In the genomic region with DNA sequence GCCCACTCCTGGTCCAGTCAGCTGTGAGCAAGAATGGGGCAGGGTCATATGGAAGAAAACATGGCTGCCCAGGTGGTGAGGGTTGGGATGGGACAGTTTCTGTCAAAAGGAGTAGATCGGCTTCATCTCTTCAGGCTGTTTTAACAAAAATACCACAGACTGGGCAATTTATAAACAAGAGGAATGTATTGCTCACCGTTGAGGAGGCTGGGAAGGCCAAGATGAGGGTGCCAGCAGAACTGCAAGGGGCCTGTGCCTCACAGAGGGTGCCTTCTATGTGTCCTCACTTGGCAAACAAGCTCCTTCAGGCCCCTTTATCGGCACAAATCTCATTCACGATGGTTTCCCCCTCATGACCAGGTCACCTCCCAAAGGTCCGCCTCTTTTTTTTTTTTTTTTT, we compare ENCODE assay signal across 22 cellular contexts.
"Had no signal": no experiment of that assay in that cellular context is flagged by ENCODE, and none has a peak within 500 bp of the region (broad histone marks: within the 10 kb centered on the region; RNA-seq: fewer than 3 reads in every experiment).

No MANE protein-coding gene starts in this region.

- H3K36me3 ChIP-seq: transverse colon had no signal

- ATAC-seq: activated naive CD4-positive, alpha-beta T cell treated with anti-CD3 and anti-CD28 coated beads, Interleukin-2, amount 50 U/mL, for 72 hours; activated T-cell treated with anti-CD3 and anti-CD28 coated beads, Interleukin-2, amount 50 U/mL, for 72 hours; foreskin keratinocyte; natural killer cell treated with Interleukin-12 subunit alpha and Interleukin-12 subunit beta and Interleukin-15 and Interleukin-18, amount 100 ng/mL, for 72 hours; psoas muscle; right cardiac atrium; stimulated activated naive CD8-positive, alpha-beta T cell treated with anti-CD3 and anti-CD28 coated beads, Interleukin-15, Interleukin-2, amounts not matched to agents 100 U/mL and 50 U/mL, for 24 hours had no signal

- H3K36me3 Mint-ChIP-seq: activated naive CD4-positive, alpha-beta T cell treated with anti-CD3 and anti-CD28 coated beads, Interleukin-2, amount 50 U/mL, for 72 hours; natural killer cell treated with Interleukin-12 subunit alpha and Interleukin-12 subunit beta and Interleukin-15 and Interleukin-18, amount 100 ng/mL, for 72 hours had no signal

- H3K27me3 ChIP-seq: adrenal gland, cardiac muscle cell, foreskin keratinocyte, transverse colon, vagina had no signal

- H3K27ac ChIP-seq: cardiac muscle cell, foreskin keratinocyte, psoas muscle, transverse colon, vagina, WERI-Rb-1 had no signal

- DNase-seq: activated CD4-positive, alpha-beta T cell treated with anti-CD3 and anti-CD28 coated beads for 1 hour; activated CD4-positive, alpha-beta T cell treated with anti-CD3 and anti-CD28 coated beads, Interleukin-2, amount 50 U/mL, for 4 hours; activated effector memory CD4-positive, alpha-beta T cell treated with anti-CD3 and anti-CD28 coated beads, Interleukin-2, amount 50 U/mL, for 16 hours; activated T-cell treated with anti-CD3 and anti-CD28 coated beads, Interleukin-2, amount 50 U/mL, for 72 hours; adrenal gland; dermis blood vessel endothelial cell; effector memory CD4-positive, alpha-beta T cell; foreskin keratinocyte; glutamatergic neuron; hypothalamus; psoas muscle; right cardiac atrium; stimulated activated CD4-positive, alpha-beta T cell treated with anti-CD3 and anti-CD28 coated beads, Interleukin-2, amount 100 ng/mL, for 24 hours; stimulated activated naive CD8-positive, alpha-beta T cell treated with anti-CD3 and anti-CD28 coated beads, Interleukin-15, Interleukin-2, amounts not matched to agents 100 U/mL and 50 U/mL, for 24 hours; substantia nigra; transverse colon; WERI-Rb-1 had no signal

- H3K4me3 Mint-ChIP-seq: activated T-cell treated with anti-CD3 and anti-CD28 coated beads, Interleukin-2, amount 50 U/mL, for 72 hours; natural killer cell treated with Interleukin-12 subunit alpha and Interleukin-12 subunit beta and Interleukin-15 and Interleukin-18, amount 100 ng/mL, for 72 hours had no signal

- H3K9me3 ChIP-seq: adrenal gland, psoas muscle, transverse colon, vagina had no signal

- H3K4me1 ChIP-seq: adrenal gland, foreskin keratinocyte, transverse colon, vagina had no signal

- H3K4me3 ChIP-seq: adrenal gland, cardiac muscle cell, lung, psoas muscle, transverse colon, vagina had no signal

- H3K27ac Mint-ChIP-seq: activated naive CD4-positive, alpha-beta T cell treated with anti-CD3 and anti-CD28 coated beads, Interleukin-2, amount 50 U/mL, for 72 hours; activated T-cell treated with anti-CD3 and anti-CD28 coated beads, Interleukin-2, amount 50 U/mL, for 72 hours; natural killer cell treated with Interleukin-12 subunit alpha and Interleukin-12 subunit beta and Interleukin-15 and Interleukin-18, amount 100 ng/mL, for 72 hours had no signal

- H3K9me3 Mint-ChIP-seq: activated naive CD4-positive, alpha-beta T cell treated with anti-CD3 and anti-CD28 coated beads, Interleukin-2, amount 50 U/mL, for 72 hours; activated T-cell treated with anti-CD3 and anti-CD28 coated beads, Interleukin-2, amount 50 U/mL, for 72 hours; natural killer cell treated with Interleukin-12 subunit alpha and Interleukin-12 subunit beta and Interleukin-15 and Interleukin-18, amount 100 ng/mL, for 72 hours had no signal

- H3K27me3 Mint-ChIP-seq: natural killer cell treated with Interleukin-12 subunit alpha and Interleukin-12 subunit beta and Interleukin-15 and Interleukin-18, amount 100 ng/mL, for 72 hours had no signal
